Comparison of ENCODE assay signal across 8 cellular contexts in the genomic region with DNA sequence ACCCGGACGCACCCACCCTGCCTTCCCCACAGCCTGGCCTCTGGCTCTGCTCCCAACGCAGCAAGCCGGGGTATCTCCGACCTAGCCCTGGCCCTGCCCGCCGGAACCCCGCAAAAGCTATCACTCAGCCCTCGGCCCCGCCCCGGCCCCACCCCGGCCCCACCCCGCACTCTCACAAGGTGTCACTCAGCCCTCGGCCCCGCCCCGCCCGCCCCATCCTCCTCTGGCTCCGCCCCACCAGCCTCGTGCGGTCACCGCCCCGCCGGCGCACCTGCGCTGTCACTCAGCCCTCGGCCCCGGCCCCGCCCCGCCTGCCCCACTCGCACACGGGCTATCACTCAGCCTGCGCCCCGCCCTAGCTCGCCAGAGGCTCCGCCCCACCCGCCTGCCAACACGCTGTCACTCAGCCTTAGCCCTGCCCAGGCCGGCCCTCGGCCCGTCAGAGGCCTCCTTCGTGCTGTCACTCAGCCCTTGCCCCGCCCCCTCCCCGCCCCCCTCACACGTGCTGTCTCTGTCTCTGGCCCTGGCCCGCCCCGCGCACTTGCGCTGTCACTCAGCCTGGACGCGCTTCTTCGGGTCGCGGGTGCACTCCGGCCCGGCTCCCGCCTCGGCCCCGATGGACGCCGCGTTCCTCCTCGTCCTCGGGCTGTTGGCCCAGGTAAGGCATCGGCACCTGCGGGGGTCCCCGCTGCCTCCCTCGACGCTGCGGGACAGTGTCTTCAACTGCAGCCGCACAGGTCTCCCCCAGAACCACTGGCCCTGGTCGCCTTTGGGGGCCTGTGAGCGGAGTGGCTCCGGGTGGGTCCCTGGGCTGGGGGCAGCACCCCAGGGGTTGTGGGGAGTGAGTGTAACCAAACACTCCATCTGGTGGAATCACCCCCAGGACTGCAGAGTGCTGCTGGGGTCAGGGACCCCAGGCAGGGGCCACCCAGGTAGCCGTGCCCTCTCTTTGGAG. TPM values are rescaled to one million over a fixed set of nuclear protein-coding genes. Genes with fewer than 3 reads are reported as not detected.
A peak's percentile ranks its signal among the peaks of the same experiment; 100 is the strongest.
DNase-seq lines count a peak whose midpoint lies in the region; ATAC-seq and TF ChIP-seq lines count a peak whose summit lies in the region.

A gene with protein sequence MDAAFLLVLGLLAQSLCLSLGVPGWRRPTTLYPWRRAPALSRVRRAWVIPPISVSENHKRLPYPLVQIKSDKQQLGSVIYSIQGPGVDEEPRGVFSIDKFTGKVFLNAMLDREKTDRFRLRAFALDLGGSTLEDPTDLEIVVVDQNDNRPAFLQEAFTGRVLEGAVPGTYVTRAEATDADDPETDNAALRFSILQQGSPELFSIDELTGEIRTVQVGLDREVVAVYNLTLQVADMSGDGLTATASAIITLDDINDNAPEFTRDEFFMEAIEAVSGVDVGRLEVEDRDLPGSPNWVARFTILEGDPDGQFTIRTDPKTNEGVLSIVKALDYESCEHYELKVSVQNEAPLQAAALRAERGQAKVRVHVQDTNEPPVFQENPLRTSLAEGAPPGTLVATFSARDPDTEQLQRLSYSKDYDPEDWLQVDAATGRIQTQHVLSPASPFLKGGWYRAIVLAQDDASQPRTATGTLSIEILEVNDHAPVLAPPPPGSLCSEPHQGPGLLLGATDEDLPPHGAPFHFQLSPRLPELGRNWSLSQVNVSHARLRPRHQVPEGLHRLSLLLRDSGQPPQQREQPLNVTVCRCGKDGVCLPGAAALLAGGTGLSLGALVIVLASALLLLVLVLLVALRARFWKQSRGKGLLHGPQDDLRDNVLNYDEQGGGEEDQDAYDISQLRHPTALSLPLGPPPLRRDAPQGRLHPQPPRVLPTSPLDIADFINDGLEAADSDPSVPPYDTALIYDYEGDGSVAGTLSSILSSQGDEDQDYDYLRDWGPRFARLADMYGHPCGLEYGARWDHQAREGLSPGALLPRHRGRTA (plus strand): TSS at position 533 of the 955 bp plus-strand sequence. CDS start 84 bp downstream, at position 617.

- peaks cover 0 to 2% of the 10 kb centered on the region in 2 donors for H3K27me3 Mint-ChIP-seq in natural killer cell treated with Interleukin-12 subunit alpha and Interleukin-12 subunit beta and Interleukin-15 and Interleukin-18, amount 100 ng/mL, for 72 hours

- in situ Hi-C loops in Panc1 (cut with HindIII; ENCODE audit: low pct_unique_long_range_greater_than_20kb, low sequenced_read_pairs), result no loop called here

- H3K9me3 ChIP-seq in Panc1 (ENCODE audit: control insufficient read depth, insufficient read depth, low read depth, low read length), result no peaks in the 10 kb centered on the region
- H3K9me3 ChIP-seq in fibroblast of lung (ENCODE audit: control insufficient read depth, insufficient read depth, low read depth, low read length), result no peaks in the 10 kb centered on the region

- H3K27ac ChIP-seq in KMS-11 (no peak within 1 kb of the TSS), Panc1 (ENCODE audit: low read length) (no peak within 1 kb of the TSS), fibroblast of lung (ENCODE audit: insufficient read depth, low read length) (no peak within 1 kb of the TSS)

- H3K9me3 Mint-ChIP-seq in natural killer cell treated with Interleukin-12 subunit alpha and Interleukin-12 subunit beta and Interleukin-15 and Interleukin-18, amount 100 ng/mL, for 72 hours, result no peaks in the 10 kb centered on the region
- no peaks in the 10 kb centered on the region for H3K9me3 Mint-ChIP-seq in stimulated activated effector memory CD8-positive, alpha-beta T cell treated with anti-CD3 and anti-CD28 coated beads, Interleukin-12 subunit alpha, Interleukin-12 subunit beta, amount 100 ng/mL, for 72 hours

- H3K4me1 ChIP-seq in KMS-11 (ENCODE audit: low read depth, poor library complexity, severe bottlenecking) (peaks cover 32% of the 10 kb centered on the region), Panc1 (ENCODE audit: control insufficient read depth, insufficient read depth, low read length) (peaks cover 6% of the 10 kb centered on the region; the same call in 1 of the 2 replicates), fibroblast of lung (ENCODE audit: control insufficient read depth, extremely low read depth, insufficient read depth, low read length) (peaks cover 7% of the 10 kb centered on the region)

- no peaks in the 10 kb centered on the region for H3K79me2 ChIP-seq in KMS-11 (ENCODE audit: insufficient read depth, low read depth)
- no peaks in the 10 kb centered on the region for H3K79me2 ChIP-seq in fibroblast of lung (ENCODE audit: control insufficient read depth, insufficient read depth, low read length)

- H4K20me1 ChIP-seq in KMS-11 (ENCODE audit: insufficient read depth) (no peaks in the 10 kb centered on the region), fibroblast of lung (ENCODE audit: control insufficient read depth, extremely low read depth, insufficient read depth, low read length) (no peaks in the 10 kb centered on the region)

- peak within 1 kb of the TSS; percentile 80 for H3K4me3 Mint-ChIP-seq in natural killer cell treated with Interleukin-12 subunit alpha and Interleukin-12 subunit beta and Interleukin-15 and Interleukin-18, amount 100 ng/mL, for 72 hours
- peak within 1 kb of the TSS; percentile 72 for H3K4me3 Mint-ChIP-seq in stimulated activated effector memory CD8-positive, alpha-beta T cell treated with anti-CD3 and anti-CD28 coated beads, Interleukin-12 subunit alpha, Interleukin-12 subunit beta, amount 100 ng/mL, for 72 hours

- peaks cover 64% of the 10 kb centered on the region for H3K27me3 ChIP-seq in KMS-11 (ENCODE audit: insufficient read depth, low read depth)
- no peaks in the 10 kb centered on the region for H3K27me3 ChIP-seq in Panc1 (ENCODE audit: control insufficient read depth, insufficient read depth, low read length)
- H3K27me3 ChIP-seq in fibroblast of lung (ENCODE audit: control insufficient read depth, insufficient read depth, low read length), result no peaks in the 10 kb centered on the region

- intact Hi-C loops in Panc1 (cut with micrococcal nuclease; ENCODE audit: unreplicated experiment), result no loop called here

- H3K4me2 ChIP-seq in KMS-11 (peak within 1 kb of the TSS; percentile 85), fibroblast of lung (ENCODE audit: extremely low read depth, insufficient read depth, low read length) (peak within 1 kb of the TSS; percentile 68)

- ATAC-seq in GM21786 (IDR thresholded peaks at IDR 0.05; ENCODE audit: unreplicated experiment), result peak; percentile 72
- peak; percentile 89 for ATAC-seq in Panc1
- peak; percentile 97 for ATAC-seq in natural killer cell treated with Interleukin-12 subunit alpha and Interleukin-12 subunit beta and Interleukin-15 and Interleukin-18, amount 100 ng/mL, for 72 hours
- ATAC-seq in stimulated activated effector memory CD8-positive, alpha-beta T cell treated with anti-CD3 and anti-CD28 coated beads, Interleukin-12 subunit alpha, Interleukin-12 subunit beta, amount 100 ng/mL, for 72 hours, result peak; percentile 90

- peaks cover 6 to 8% of the 10 kb centered on the region in 2 donors for H3K4me1 Mint-ChIP-seq in natural killer cell treated with Interleukin-12 subunit alpha and Interleukin-12 subunit beta and Interleukin-15 and Interleukin-18, amount 100 ng/mL, for 72 hours (ENCODE audit: low read depth in 2 of 2)
- H3K4me1 Mint-ChIP-seq in stimulated activated effector memory CD8-positive, alpha-beta T cell treated with anti-CD3 and anti-CD28 coated beads, Interleukin-12 subunit alpha, Interleukin-12 subunit beta, amount 100 ng/mL, for 72 hours, result peaks cover 9% of the 10 kb centered on the region

- H3K36me3 Mint-ChIP-seq in natural killer cell treated with Interleukin-12 subunit alpha and Interleukin-12 subunit beta and Interleukin-15 and Interleukin-18, amount 100 ng/mL, for 72 hours, result no peaks in the 10 kb centered on the region
- no peaks in the 10 kb centered on the region for H3K36me3 Mint-ChIP-seq in stimulated activated effector memory CD8-positive, alpha-beta T cell treated with anti-CD3 and anti-CD28 coated beads, Interleukin-12 subunit alpha, Interleukin-12 subunit beta, amount 100 ng/mL, for 72 hours

- no peaks in the 10 kb centered on the region for H3K36me3 ChIP-seq in KMS-11 (ENCODE audit: insufficient read depth)
- H3K36me3 ChIP-seq in Panc1 (ENCODE audit: control insufficient read depth, insufficient read depth, low read length), result no peaks in the 10 kb centered on the region
- H3K36me3 ChIP-seq in fibroblast of lung (ENCODE audit: control insufficient read depth, insufficient read depth, low read length), result no peaks in the 10 kb centered on the region

- H3K4me3 ChIP-seq in KMS-11 (IDR thresholded peaks at IDR 0.05; ENCODE audit: insufficient read depth, low read depth, low read length) (no peak within 1 kb of the TSS), Panc1 (ENCODE audit: low read depth in 2 of 2, low read length in 2 of 2) (peak within 1 kb of the TSS; percentile 18 to 50), fibroblast of lung (replicated peaks in 1 of 4; ENCODE audit: control extremely low read depth in 1 of 4, insufficient read depth in 1 of 4, low read depth in 3 of 4, low read length in 4 of 4) (peak within 1 kb of the TSS in 1 of 4 experiments; percentile 14)

- CTCF ChIA-PET in Panc1 (lab: Charles Lee), result interaction anchor here (0.9 kb wide), 1 partner anchor 21 kb away, joined by 6 read pairs; no protein-coding TSS in a partner anchor

- POLR2A ChIA-PET in Panc1 (lab: Charles Lee), result no interaction called here

- peak within 1 kb of the TSS in 1 of 2 donors; percentile 21 for H3K27ac Mint-ChIP-seq in natural killer cell treated with Interleukin-12 subunit alpha and Interleukin-12 subunit beta and Interleukin-15 and Interleukin-18, amount 100 ng/mL, for 72 hours
- peak within 1 kb of the TSS; percentile 55 for H3K27ac Mint-ChIP-seq in stimulated activated effector memory CD8-positive, alpha-beta T cell treated with anti-CD3 and anti-CD28 coated beads, Interleukin-12 subunit alpha, Interleukin-12 subunit beta, amount 100 ng/mL, for 72 hours

- TF ChIP-seq CTCF in KMS-11 (conservative IDR thresholded peaks at IDR 0.05; ENCODE audit: low read depth, low read length) (no peak), Panc1 (IDR thresholded peaks at IDR 0.05) (no peak), fibroblast of lung (conservative IDR thresholded peaks at IDR 0.05 in 1 of 2, IDR thresholded peaks at IDR 0.05 in 1 of 2; ENCODE audit: low read depth in 1 of 2, low read length in 2 of 2) (no peak)

- DNase-seq in D341Med (ENCODE audit: low spot score), result peak; percentile 97
- DNase-seq in Panc1 (ENCODE audit: low read depth, low spot score), result peak; percentile 64
- peak; percentile 89 for DNase-seq in activated T-helper 1 cell treated with Interleukin-2 at 50 U/mL for 16 hours (ENCODE audit: low read depth)
- peak; percentile 72 to 82 for DNase-seq in fibroblast of lung (ENCODE audit: low read depth in 2 of 2)
- peak; percentile 92 for DNase-seq in natural killer cell treated with Interleukin-12 subunit alpha and Interleukin-12 subunit beta and Interleukin-15 and Interleukin-18, amount 100 ng/mL, for 72 hours (ENCODE audit: low spot score)
- peak; percentile 75 to 88 for DNase-seq in stimulated activated effector memory CD8-positive, alpha-beta T cell treated with anti-CD3 and anti-CD28 coated beads, Interleukin-12 subunit alpha, Interleukin-12 subunit beta, amount 100 ng/mL, for 72 hours (ENCODE audit: low spot score in 2 of 2)

- H2AFZ ChIP-seq in KMS-11 (ENCODE audit: low read depth), result peak within 1 kb of the TSS; percentile 67
- H2AFZ ChIP-seq in fibroblast of lung (ENCODE audit: low read length), result no peak within 1 kb of the TSS

- no TSS peak for BruUV-seq in Panc1 (replicated peaks; lab: Mats Ljungman, UMichigan)

- H3K9ac ChIP-seq in KMS-11 (no peak within 1 kb of the TSS), fibroblast of lung (ENCODE audit: insufficient read depth, low read length) (no peak within 1 kb of the TSS)

RNA-seq across cellular contexts. Expression of the gene that starts here (rescaled TPM):
- total RNA-seq in Panc1 (2021; ENCODE audit: unreplicated experiment) (0.51 TPM), fibroblast of lung (0.26 and 0.99 TPM in 2 replicates)
- polyA plus RNA-seq in Panc1 (2012; ENCODE audit: insufficient read length), result 0.71 TPM
- 0.10 and 0.14 TPM in 2 replicates for polyA plus RNA-seq in fibroblast of lung
- 0.23 and 0.24 TPM in 2 replicates for polyA plus RNA-seq in fibroblast of lung (2012)
- polyA minus RNA-seq in fibroblast of lung (ENCODE audit: low replicate concordance), result 0.08 and 0.11 TPM in 2 replicates
- not detected for total RNA-seq in natural killer cell treated with Interleukin-12 subunit alpha and Interleukin-12 subunit beta and Interleukin-15 and Interleukin-18, amount 100 ng/mL, for 72 hours

Comparison
In these comparisons a context has a peak if more than half of its experiments do, and no peak if none do; other contexts are left out.
1. Peak in DNase-seq, ATAC-seq and H3K4me3 ChIP-seq in Panc1; RNA of the gene not detected or under 1 TPM.
2. Peak in DNase-seq and H3K4me2 ChIP-seq in fibroblast of lung; RNA of the gene not detected or under 1 TPM.
3. Peak in DNase-seq and ATAC-seq in natural killer cell treated with Interleukin-12 subunit alpha and Interleukin-12 subunit beta and Interleukin-15 and Interleukin-18, amount 100 ng/mL, for 72 hours; RNA of the gene not detected or under 1 TPM.